ENCODE assay signal across 18 cellular contexts in the genomic region with DNA sequence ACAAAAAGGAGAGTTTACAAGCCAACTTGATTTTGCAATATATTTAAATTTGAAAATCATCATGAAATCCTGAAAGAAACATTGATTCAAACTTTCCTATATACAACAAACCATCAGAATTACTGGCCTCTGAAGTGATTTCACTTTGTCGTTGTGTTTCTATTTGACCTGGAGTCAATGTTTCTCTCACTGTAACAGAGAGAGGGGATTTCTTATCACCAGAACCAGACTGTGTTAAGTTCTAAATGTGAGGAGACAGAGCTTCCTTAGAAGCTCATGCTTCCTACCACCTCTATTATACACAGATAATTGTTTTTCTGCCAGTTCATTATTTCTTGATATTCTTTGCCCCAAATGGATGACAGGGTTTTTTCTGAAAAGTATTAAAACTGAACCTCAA.
DNase-seq lines count a peak whose midpoint lies in the region; ATAC-seq and TF ChIP-seq lines count a peak whose summit lies in the region.
"Had no signal": no experiment of that assay in that cellular context is flagged by ENCODE, and none has a peak within 500 bp of the region (broad histone marks: within the 10 kb centered on the region; RNA-seq: fewer than 3 reads in every experiment).

No MANE protein-coding gene starts in this region.

- H3K9me3 Mint-ChIP-seq in GM23338 = no peaks in the 10 kb centered on the region
- no peaks in the 10 kb centered on the region for H3K9me3 Mint-ChIP-seq in effector memory CD8-positive, alpha-beta T cell

- H3K36me3 ChIP-seq in GM23338 (ENCODE audit: insufficient read depth) (no peaks in the 10 kb centered on the region), hepatocyte (replicated peaks; ENCODE audit: insufficient read depth, low read depth) (no peaks in the 10 kb centered on the region)

- peaks cover 47% of the 10 kb centered on the region for H3K4me1 ChIP-seq in GM23338 (ENCODE audit: insufficient read depth)
- no peaks in the 10 kb centered on the region for H3K4me1 ChIP-seq in hepatocyte (ENCODE audit: insufficient read depth)

- H3K27ac ChIP-seq in GM23338 (ENCODE audit: low read depth) = no peak overlapping the region
- H3K27ac ChIP-seq in hepatocyte = peak overlapping the region; percentile 23
- H3K27ac ChIP-seq: C4-2B had no signal

- H3K79me2 ChIP-seq in GM23338 (replicated peaks; ENCODE audit: insufficient read depth) = no peaks in the 10 kb centered on the region
- H3K79me2 ChIP-seq in hepatocyte = no peaks in the 10 kb centered on the region

- CTCF ChIA-PET in HEK293T (lab: Yijun Ruan, JAX) = no interaction called here

- H3K27me3 ChIP-seq in GM23338 (ENCODE audit: insufficient read depth) (no peaks in the 10 kb centered on the region), hepatocyte (no peaks in the 10 kb centered on the region)

- H4K20me1 ChIP-seq in GM23338 (replicated peaks; ENCODE audit: insufficient read depth) (no peaks in the 10 kb centered on the region), hepatocyte (ENCODE audit: insufficient read depth, poor library complexity, severe bottlenecking) (no peaks in the 10 kb centered on the region)

- H3K4me3 Mint-ChIP-seq in GM23338 = no peak overlapping the region
- H3K4me3 Mint-ChIP-seq in effector memory CD8-positive, alpha-beta T cell = no peak overlapping the region

- H2AFZ ChIP-seq in GM23338 (no peak overlapping the region), hepatocyte (no peak overlapping the region)

- DNase-seq in GM12865 (ENCODE audit: low read depth) (peak; percentile 9), GM23338 (ENCODE audit: low spot score) (no peak), hepatocyte (ENCODE audit: low spot score) (no peak), NCI-H526 treated with DMSO at 0.1 percent for 48 hours (lab: John Stamatoyannopoulos, UW) (no peak), iPS-NIHi7 (ENCODE audit: extremely low spot score) (no peak), HEK293T (ENCODE audit: extremely low spot score) (no peak)
- DNase-seq in effector memory CD8-positive, alpha-beta T cell = no peak
- DNase-seq: Karpas-422, MV-4-11, NCI-H1105 treated with DMSO at 0.1 percent for 48 hours, NCI-H1694, NCI-H2081, NCI-H2171 treated with DMSO at 0.1 percent for 48 hours, NCI-H524 treated with DMSO at 0.1 percent for 48 hours, SHP77, T-helper 2 cell had no signal

- H3K4me1 Mint-ChIP-seq in GM23338 = peaks cover 35% of the 10 kb centered on the region
- H3K4me1 Mint-ChIP-seq in effector memory CD8-positive, alpha-beta T cell (ENCODE audit: low read depth in 2 of 2) = no peaks in the 10 kb centered on the region

- no peak overlapping the region for H3K4me2 ChIP-seq in GM23338
- H3K4me2 ChIP-seq in hepatocyte = no peak overlapping the region

- no peaks in the 10 kb centered on the region for H3F3A ChIP-seq in GM23338 (replicated peaks; ENCODE audit: low read depth)

- H3K36me3 Mint-ChIP-seq in GM23338 (ENCODE audit: low read depth) = peaks cover 11% of the 10 kb centered on the region
- no peaks in the 10 kb centered on the region for H3K36me3 Mint-ChIP-seq in effector memory CD8-positive, alpha-beta T cell (ENCODE audit: insufficient read depth)

- POLR2A ChIA-PET in HEK293T (lab: Yijun Ruan, JAX) = no interaction called here

- no peaks in the 10 kb centered on the region for H3K27me3 Mint-ChIP-seq in GM23338 (ENCODE audit: insufficient read depth, low read depth, poor library complexity)
- no peaks in the 10 kb centered on the region for H3K27me3 Mint-ChIP-seq in effector memory CD8-positive, alpha-beta T cell

- ATAC-seq in GM23338 (no peak), HG03442 (IDR thresholded peaks at IDR 0.05; ENCODE audit: unreplicated experiment) (peak; percentile 37)
- ATAC-seq in effector memory CD8-positive, alpha-beta T cell (replicated peaks) = no peak

- TF ChIP-seq CTCF in GM12865 (IDR thresholded peaks at IDR 0.05; ENCODE audit: insufficient read depth, low read depth, low read length, missing control alignments) (no peak), GM23338 (conservative IDR thresholded peaks at IDR 0.05; ENCODE audit: low read depth in 2 of 2) (no peak), hepatocyte (IDR thresholded peaks at IDR 0.05; ENCODE audit: poor library complexity) (no peak)

- peak overlapping the region; percentile 87; the same call in 1 of the 2 replicates for H3K27ac Mint-ChIP-seq in GM23338
- H3K27ac Mint-ChIP-seq in effector memory CD8-positive, alpha-beta T cell = no peak overlapping the region

- H3K4me3 ChIP-seq in GM12865 (ENCODE audit: low read depth, low read length) = no peak overlapping the region
- H3K4me3 ChIP-seq in GM23338 = no peak overlapping the region
- no peak overlapping the region for H3K4me3 ChIP-seq in hepatocyte

- peaks cover 8% of the 10 kb centered on the region for H3K9me2 ChIP-seq in GM23338 (ENCODE audit: insufficient read depth)
- no peaks in the 10 kb centered on the region for H3K9me2 ChIP-seq in hepatocyte (replicated peaks; ENCODE audit: insufficient read depth)

- no peaks in the 10 kb centered on the region for H3K9me3 ChIP-seq in hepatocyte (ENCODE audit: low read depth)

- 28% methylated on average over 1 of the region's 1 CpG for WGBS in hepatocyte (ENCODE audit: low lambda C conversion rate, missing lambda C conversion rate)

TF ChIP-seq in GM23338, 12 proteins besides CTCF, POLR2A, EP300 and RAD21:
- no peak for TF ChIP-seq POLR2AphosphoS5 (IDR thresholded peaks at IDR 0.05; ENCODE audit: low read depth)

TF ChIP-seq in HEK293T, 16 proteins besides CTCF, POLR2A, EP300 and RAD21:
- TF ChIP-seq TARDBP (IDR thresholded peaks at IDR 0.05) (no peak), FOXM1 (IDR thresholded peaks at IDR 0.05; ENCODE audit: borderline replicate concordance) (no peak), ZNF384 (IDR thresholded peaks at IDR 0.05) (no peak), SP1 (IDR thresholded peaks at IDR 0.05) (no peak), SUZ12 (IDR thresholded peaks at IDR 0.05) (no peak), LEF1 (IDR thresholded peaks at IDR 0.05; ENCODE audit: borderline replicate concordance) (no peak)
